34 cellular contexts compared by ENCODE assay signal in genomic region chr11:32990481-32990880, GRCh38.
"Had no signal": no experiment of that assay in that cellular context is flagged by ENCODE, and none has a peak within 500 bp of the region (broad histone marks: within the 10 kb centered on the region; RNA-seq: fewer than 3 reads in every experiment).

No MANE protein-coding gene starts in this region.

- H3K4me1 ChIP-seq: SJCRH30 had no signal

- H3K27me3 Mint-ChIP-seq: T-cell had no signal

- H3K4me1 Mint-ChIP-seq: T-cell had no signal

- H3K4me3 ChIP-seq: MG63, PC-9, SJCRH30, SK-N-MC had no signal

- H3K36me3 ChIP-seq: MG63, SJCRH30 had no signal

- H3K36me3 Mint-ChIP-seq: T-cell had no signal

- FAIRE-seq: RCC 7860 had no signal

- H3K27me3 ChIP-seq: MG63, SJCRH30 had no signal

- H3K4me2 ChIP-seq: PC-9 had no signal

- DNase-seq: Kasumi-1, MG63, NCI-H1048, NCI-H1092 treated with DMSO at 0.1 percent for 48 hours, NCI-H1105 treated with DMSO at 0.1 percent for 48 hours, NCI-H1417, NCI-H1436, NCI-H146, NCI-H1694, NCI-H187, NCI-H1930, NCI-H2029 treated with DMSO at 0.1 percent for 48 hours, NCI-H2081 treated with DMSO at 0.1 percent for 48 hours, NCI-H2107, NCI-H2171, NCI-H226, NCI-H446 treated with DMSO at 0.1 percent for 48 hours, NCI-H510A, NCI-H524, NCI-H526, NCI-H69, NCI-H748 treated with DMSO at 0.1 percent for 48 hours, NCI-H82, PC-9, SHP77, SIG-M5, SJCRH30, T-cell had no signal

- ATAC-seq: Panc1, Right ventricle myocardium inferior, SK-N-SH treated with all-trans-retinoic acid at 6 μM for 48 hours, T-cell had no signal

- H3K27ac ChIP-seq: PC-9, RWPE1, SJCRH30, SK-N-MC had no signal

- H3K4me3 Mint-ChIP-seq: T-cell had no signal

- H3K27ac Mint-ChIP-seq: T-cell had no signal

- H2AFZ ChIP-seq: PC-9 had no signal
